Comparison of ENCODE assay signal across 22 cellular contexts in the genomic region with DNA sequence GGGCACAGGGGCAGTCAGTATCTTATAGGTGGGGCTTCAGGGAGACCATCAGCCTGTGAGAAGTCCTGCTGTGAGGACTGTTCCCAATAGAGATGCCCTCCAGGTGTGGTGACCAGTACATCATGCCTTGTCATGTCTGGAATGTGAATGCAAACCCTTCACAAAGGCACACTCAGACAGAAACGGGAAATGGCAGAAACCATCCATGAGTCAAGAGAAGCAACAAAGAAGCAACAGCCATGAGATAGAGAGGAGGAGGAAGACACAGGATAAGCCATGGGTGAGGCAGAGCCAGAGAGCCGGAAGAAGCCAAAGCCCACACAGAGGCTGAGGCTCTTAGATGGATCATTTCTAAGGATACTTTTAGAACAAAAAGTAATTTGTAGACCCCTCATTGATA. TPM values are rescaled to one million over a fixed set of nuclear protein-coding genes. Genes with fewer than 3 reads are reported as not detected.
A peak's percentile ranks its signal among the peaks of the same experiment; 100 is the strongest.
DNase-seq lines count a peak whose midpoint lies in the region; ATAC-seq and TF ChIP-seq lines count a peak whose summit lies in the region.
"Had no signal": no experiment of that assay in that cellular context is flagged by ENCODE, and none has a peak within 500 bp of the region (broad histone marks: within the 10 kb centered on the region; RNA-seq: fewer than 3 reads in every experiment).

No MANE protein-coding gene starts in this region.

- peaks cover 3% of the 10 kb centered on the region for H3K9me3 ChIP-seq in mammary epithelial cell (replicated peaks; ENCODE audit: insufficient read depth, low read length)
- H3K9me3 ChIP-seq: A549 had no signal

- no peaks in the 10 kb centered on the region for H3K4me1 Mint-ChIP-seq in MCF 10A (ENCODE audit: insufficient read depth, unreplicated experiment)
- H3K4me1 Mint-ChIP-seq: CD4-positive, alpha-beta memory T cell; GM23338; H9 had no signal

- 38% methylated on average over 2 of the region's 2 CpGs for WGBS in mammary epithelial cell (ENCODE audit: low coverage, missing lambda C conversion rate)

- dilution Hi-C loops in mammary epithelial cell (cut with HindIII; ENCODE audit: low sequenced_read_pairs): no loop called here

- H3K27ac ChIP-seq in mammary epithelial cell (ENCODE audit: insufficient read depth, low read depth, low read length) (peak overlapping the region; percentile 63), foreskin keratinocyte (peak overlapping the region; percentile 74)
- H3K27ac ChIP-seq: A549; BLaER1 treated with 17β-estradiol and CSF1 and Interleukin-3, amounts not matched to agents 10 nM and 100 nM had no signal

- DNase-seq in mammary epithelial cell (peak; percentile 88), MCF 10A (ENCODE audit: unreplicated experiment) (no peak), epithelial cell of esophagus (ENCODE audit: low read depth) (peak; percentile 91), foreskin keratinocyte (peak; percentile 81 to 95), NCI-H1436 (lab: John Stamatoyannopoulos, UW) (no peak)
- no peak for DNase-seq in activated CD8-positive, alpha-beta memory T cell treated with anti-CD3 and anti-CD28 coated beads, Interleukin-2, amount 50 U/mL, for 4 hours
- DNase-seq: 8988T; ACHN; AML-193; BE2C; Calu3; CD4-positive, alpha-beta memory T cell; COR-L47; DMS153; DND-41; H9 had no signal

- H3K27ac Mint-ChIP-seq in MCF 10A (ENCODE audit: low read depth, unreplicated experiment): no peak overlapping the region
- H3K27ac Mint-ChIP-seq: CD4-positive, alpha-beta memory T cell; GM23338; H9 had no signal

- in situ Hi-C loops in mammary epithelial cell (cut with MboI; ENCODE audit: low sequenced_read_pairs in 2 of 2): no loop called here

- CTCF ChIA-PET in mammary epithelial cell (lab: Charles Lee; ENCODE audit: low non-redundant PET) (no interaction called here), MCF 10A (lab: Yijun Ruan, JAX) (interaction anchor here (0.5 to 1.2 kb wide), 4 partner anchors 12 to 345 kb away, joined by 3 read pairs; no protein-coding TSS in a partner anchor)

- peaks cover 18% of the 10 kb centered on the region for H3K9me3 Mint-ChIP-seq in MCF 10A (ENCODE audit: unreplicated experiment)

- H3K9ac ChIP-seq in mammary epithelial cell (ENCODE audit: insufficient read depth, low read length): no peak overlapping the region
- H3K9ac ChIP-seq: BLaER1 treated with 17β-estradiol and CSF1 and Interleukin-3, amounts not matched to agents 10 nM and 100 nM had no signal

- H2AFZ ChIP-seq in mammary epithelial cell (ENCODE audit: low read depth, low read length): peak overlapping the region; percentile 80
- H2AFZ ChIP-seq: GM23338 had no signal

- H3K4me1 ChIP-seq in mammary epithelial cell (ENCODE audit: insufficient read depth, low read length) (peaks cover 13% of the 10 kb centered on the region), foreskin keratinocyte (peaks cover 19% of the 10 kb centered on the region)
- H3K4me1 ChIP-seq: A549; BE2C; BLaER1 treated with 17β-estradiol and CSF1 and Interleukin-3, amounts not matched to agents 10 nM and 100 nM had no signal

- peak overlapping the region; percentile 33 for H3K4me2 ChIP-seq in mammary epithelial cell (ENCODE audit: insufficient read depth, low read depth, low read length)
- H3K4me2 ChIP-seq: A549; BLaER1 treated with 17β-estradiol and CSF1 and Interleukin-3, amounts not matched to agents 10 nM and 100 nM; GM23338 had no signal

- BruUV-seq in mammary epithelial cell (replicated peaks; lab: Mats Ljungman, UMichigan) (no TSS peak), MCF 10A (replicated peaks; lab: Mats Ljungman, UMichigan) (no TSS peak)

- ATAC-seq in foreskin keratinocyte: peak; percentile 89
- no peak for ATAC-seq in GM19351 (IDR thresholded peaks at IDR 0.05; ENCODE audit: unreplicated experiment)
- ATAC-seq: A549, GM23338, HCT116 had no signal

- no peaks in the 10 kb centered on the region for H4K20me1 ChIP-seq in mammary epithelial cell (ENCODE audit: insufficient read depth, low read length)
- H4K20me1 ChIP-seq: BLaER1 treated with 17β-estradiol and CSF1 and Interleukin-3, amounts not matched to agents 10 nM and 100 nM had no signal

- TF ChIP-seq CTCF in mammary epithelial cell (conservative IDR thresholded peaks at IDR 0.05 in 1 of 2, IDR thresholded peaks at IDR 0.05 in 1 of 2; ENCODE audit: extremely low read depth in 1 of 2, insufficient read depth in 1 of 2, low read depth in 1 of 2, low read length in 2 of 2) (no peak), MCF 10A (IDR thresholded peaks at IDR 0.05; ENCODE audit: unreplicated experiment) (no peak), epithelial cell of esophagus (IDR thresholded peaks at IDR 0.05; ENCODE audit: insufficient read depth, low read depth, low read length, missing control alignments) (no peak), foreskin keratinocyte (conservative IDR thresholded peaks at IDR 0.05) (no peak)

- intact Hi-C loops in mammary epithelial cell (cut with micrococcal nuclease): loop anchor here (1.0 kb wide), 1 partner anchor 19 kb away; no protein-coding TSS in a partner anchor
- intact Hi-C loops in MCF 10A (cut with micrococcal nuclease): no loop called here

- H3K4me3 Mint-ChIP-seq in MCF 10A (ENCODE audit: unreplicated experiment): no peak overlapping the region
- H3K4me3 Mint-ChIP-seq: CD4-positive, alpha-beta memory T cell; GM23338; H9 had no signal

- H3K36me3 Mint-ChIP-seq in MCF 10A (ENCODE audit: insufficient read depth, unreplicated experiment): no peaks in the 10 kb centered on the region
- H3K36me3 Mint-ChIP-seq: CD4-positive, alpha-beta memory T cell had no signal

- H3K27me3 ChIP-seq in mammary epithelial cell (ENCODE audit: insufficient read depth, low read length) (no peaks in the 10 kb centered on the region), foreskin keratinocyte (no peaks in the 10 kb centered on the region)
- H3K27me3 ChIP-seq: BE2C; BLaER1 treated with 17β-estradiol and CSF1 and Interleukin-3, amounts not matched to agents 10 nM and 100 nM had no signal

- H3K36me3 ChIP-seq in mammary epithelial cell (ENCODE audit: insufficient read depth, low read length): no peaks in the 10 kb centered on the region
- H3K36me3 ChIP-seq: BE2C; BLaER1 treated with 17β-estradiol and CSF1 and Interleukin-3, amounts not matched to agents 10 nM and 100 nM had no signal

- H3K27me3 Mint-ChIP-seq in MCF 10A (ENCODE audit: insufficient read depth, unreplicated experiment): no peaks in the 10 kb centered on the region
- H3K27me3 Mint-ChIP-seq: CD4-positive, alpha-beta memory T cell had no signal

- POLR2A ChIA-PET in MCF 10A (lab: Yijun Ruan, JAX): interaction anchor here (1.6 kb wide), 1 partner anchor 10 kb away, joined by 3 read pairs; no protein-coding TSS in a partner anchor

- no peaks in the 10 kb centered on the region for H3K79me2 ChIP-seq in mammary epithelial cell (ENCODE audit: insufficient read depth, low read length)

- H3K4me3 ChIP-seq in mammary epithelial cell (replicated peaks in 1 of 3; ENCODE audit: insufficient read depth in 1 of 3, low read depth in 2 of 3, low read length in 3 of 3) (no peak overlapping the region), epithelial cell of esophagus (ENCODE audit: low read length) (no peak overlapping the region)
- H3K4me3 ChIP-seq: A549; BLaER1 treated with 17β-estradiol and CSF1 and Interleukin-3, amounts not matched to agents 10 nM and 100 nM; GM23338 had no signal

RNA-seq across cellular contexts. Expression of a gene that starts 20.1 kb away (rescaled TPM):
- total RNA-seq in mammary epithelial cell (under 1 TPM in 1 of 2 donors, not detected in 1; 0.71 TPM), MCF 10A (2022) (not detected in 2 replicates), foreskin keratinocyte (2.6 and 4.5 TPM in 2 replicates)
- polyA plus RNA-seq in mammary epithelial cell (0.36 TPM), foreskin keratinocyte (2.5 and 4.3 TPM in 2 replicates)
- 4.1 TPM for polyA minus RNA-seq in mammary epithelial cell
- total RNA-seq: Calu3; CD4-positive, alpha-beta memory T cell; GM23338; H4; H9 had no signal
- polyA plus RNA-seq: A549; CD4-positive, alpha-beta memory T cell; GM23338 had no signal

Comparison
In these comparisons a context has a peak if more than half of its experiments do, and no peak if none do; other contexts are left out.
1. DNase-seq: peak in mammary epithelial cell (single experiment), epithelial cell of esophagus (single experiment) and foreskin keratinocyte (2 of 2); none in MCF 10A (single experiment), NCI-H1436 (single experiment) and activated CD8-positive, alpha-beta memory T cell treated with anti-CD3 and anti-CD28 coated beads, Interleukin-2, amount 50 U/mL, for 4 hours (single experiment).